8 cellular contexts compared by ENCODE assay signal in the genomic region with DNA sequence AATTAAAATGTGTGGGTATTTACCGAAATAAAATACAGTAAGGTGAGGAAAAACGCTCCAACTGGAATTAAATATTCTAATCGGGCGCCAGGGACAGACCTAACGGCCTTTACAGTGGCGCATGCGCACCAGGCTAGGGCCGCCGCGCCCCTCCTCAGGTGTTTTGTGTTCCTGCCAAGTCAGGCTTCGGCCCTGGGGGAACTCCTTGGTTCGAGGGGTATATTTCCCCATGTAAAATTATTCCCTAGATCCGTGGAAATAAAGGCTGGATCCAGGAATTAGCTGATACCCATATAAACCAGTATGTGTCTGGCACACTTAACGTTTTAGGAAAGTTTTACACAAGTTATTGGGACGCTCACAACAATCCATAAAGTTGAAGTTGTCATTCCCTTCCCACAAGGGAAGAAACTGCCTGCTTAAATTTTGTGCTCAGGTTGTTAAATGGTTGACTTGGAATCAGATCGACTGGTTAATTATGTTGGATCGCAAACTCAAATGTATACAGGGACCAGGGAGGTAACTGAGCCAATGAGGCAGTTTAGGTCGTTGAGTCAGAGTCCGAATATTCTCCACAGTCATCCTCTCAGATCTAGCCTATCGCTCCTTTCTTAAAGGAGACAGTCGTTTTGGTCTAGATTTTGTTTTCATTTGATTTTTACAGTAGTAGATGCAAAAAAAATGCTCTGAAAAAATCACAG. TPM values are rescaled to one million over a fixed set of nuclear protein-coding genes. Genes with fewer than 3 reads are reported as not detected.
A peak's percentile ranks its signal among the peaks of the same experiment; 100 is the strongest.
DNase-seq lines count a peak whose midpoint lies in the region; ATAC-seq and TF ChIP-seq lines count a peak whose summit lies in the region.

No MANE protein-coding gene starts in this region.

- peak overlapping the region; percentile 87 for H3K4me3 ChIP-seq in SU-DHL-6 (ENCODE audit: insufficient read depth, low read length, poor library complexity, severe bottlenecking)

- peak overlapping the region; percentile 85 for H3K4me2 ChIP-seq in SU-DHL-6 (ENCODE audit: low read depth, low read length, poor library complexity, severe bottlenecking)

- peaks cover 44% of the 10 kb centered on the region for H3K79me2 ChIP-seq in SU-DHL-6 (ENCODE audit: insufficient read depth, low read length)

- H3K27me3 ChIP-seq in SU-DHL-6 (ENCODE audit: low read length): no peaks in the 10 kb centered on the region

- H3K9me3 ChIP-seq in SU-DHL-6 (ENCODE audit: insufficient read depth, low read length): no peaks in the 10 kb centered on the region

- peak overlapping the region; percentile 90 for H3K27ac ChIP-seq in SU-DHL-6 (ENCODE audit: low read depth, low read length)
- peak overlapping the region; percentile 98 for H3K27ac ChIP-seq in temporal lobe (ENCODE audit: low read depth, low read length)

- intact Hi-C loops in head of caudate nucleus (cut with DNase I): no loop called here

- peak; percentile 91 for DNase-seq in AG08396 (ENCODE audit: low spot score)
- DNase-seq in NCI-H1092 (lab: John Stamatoyannopoulos, UW): peak; percentile 59
- DNase-seq in activated naive CD8-positive, alpha-beta T cell treated with anti-CD3 and anti-CD28 coated beads for 36 hours: peak; percentile 78
- peak; percentile 26 to 88 (median 74) for DNase-seq in head of caudate nucleus
- DNase-seq in osteocyte (ENCODE audit: extremely low spot score, unreplicated experiment): peak; percentile 89

- peak overlapping the region; percentile 96 for H2AFZ ChIP-seq in SU-DHL-6 (ENCODE audit: low read depth, low read length, severe bottlenecking)

- no peaks in the 10 kb centered on the region for H3F3A ChIP-seq in SU-DHL-6 (ENCODE audit: insufficient read depth)

- H3K27ac Mint-ChIP-seq in activated naive CD8-positive, alpha-beta T cell treated with anti-CD3 and anti-CD28 coated beads for 36 hours: peak overlapping the region; percentile 99
- peak overlapping the region; percentile 100 for H3K27ac Mint-ChIP-seq in osteocyte (ENCODE audit: unreplicated experiment)

- H3K36me3 ChIP-seq in SU-DHL-6 (ENCODE audit: low read length): peaks cover 3% of the 10 kb centered on the region; the same call in 1 of the 2 replicates

- no peaks in the 10 kb centered on the region for H3K9me3 Mint-ChIP-seq in activated naive CD8-positive, alpha-beta T cell treated with anti-CD3 and anti-CD28 coated beads for 36 hours
- no peaks in the 10 kb centered on the region for H3K9me3 Mint-ChIP-seq in osteocyte (ENCODE audit: unreplicated experiment)

- H3K4me3 Mint-ChIP-seq in activated naive CD8-positive, alpha-beta T cell treated with anti-CD3 and anti-CD28 coated beads for 36 hours: peak overlapping the region; percentile 99
- peak overlapping the region; percentile 100 for H3K4me3 Mint-ChIP-seq in osteocyte (ENCODE audit: unreplicated experiment)

- ATAC-seq in GM19452 (IDR thresholded peaks at IDR 0.05; ENCODE audit: unreplicated experiment): peak; percentile 41

- peaks cover 28% of the 10 kb centered on the region for H3K4me1 Mint-ChIP-seq in activated naive CD8-positive, alpha-beta T cell treated with anti-CD3 and anti-CD28 coated beads for 36 hours
- H3K4me1 Mint-ChIP-seq in osteocyte (ENCODE audit: unreplicated experiment): peaks cover 22% of the 10 kb centered on the region

- no peaks in the 10 kb centered on the region for H3K27me3 Mint-ChIP-seq in activated naive CD8-positive, alpha-beta T cell treated with anti-CD3 and anti-CD28 coated beads for 36 hours
- no peaks in the 10 kb centered on the region for H3K27me3 Mint-ChIP-seq in osteocyte (ENCODE audit: unreplicated experiment)

- peak overlapping the region; percentile 90 for H3K9ac ChIP-seq in SU-DHL-6 (ENCODE audit: low read length)

- H3K9me2 ChIP-seq in SU-DHL-6 (replicated peaks; ENCODE audit: insufficient read depth, low read length): no peaks in the 10 kb centered on the region

- peaks cover 28% of the 10 kb centered on the region for H3K36me3 Mint-ChIP-seq in activated naive CD8-positive, alpha-beta T cell treated with anti-CD3 and anti-CD28 coated beads for 36 hours
- H3K36me3 Mint-ChIP-seq in osteocyte (ENCODE audit: unreplicated experiment): peaks cover 13% of the 10 kb centered on the region

- no peak for TF ChIP-seq CTCF in SU-DHL-6 (IDR thresholded peaks at IDR 0.05; ENCODE audit: insufficient read depth, low read length, poor library complexity, severe bottlenecking)
- TF ChIP-seq CTCF in osteocyte (IDR thresholded peaks at IDR 0.05): no peak

- H4K20me1 ChIP-seq in SU-DHL-6 (ENCODE audit: low read depth, low read length): no peaks in the 10 kb centered on the region

RNA-seq across cellular contexts. Expression of gene ANAPC7, which starts 0.6 kb away (rescaled TPM):
- total RNA-seq in activated naive CD8-positive, alpha-beta T cell treated with anti-CD3 and anti-CD28 coated beads for 36 hours: 10 to 100 TPM; 66.6 to 67.5 TPM
- 47.9 and 48.8 TPM in 2 replicates for total RNA-seq in osteocyte
- 32.0 TPM for total RNA-seq in temporal lobe

RNA-seq across cellular contexts. Expression of gene ARPC3, which starts 46.0 kb away (rescaled TPM):
- 100 to 1,000 TPM; 273 to 284 TPM for total RNA-seq in activated naive CD8-positive, alpha-beta T cell treated with anti-CD3 and anti-CD28 coated beads for 36 hours
- 194 and 221 TPM in 2 replicates for total RNA-seq in osteocyte
- total RNA-seq in temporal lobe: 89.2 TPM

Comparison
In these comparisons a context has a peak if more than half of its experiments do, and no peak if none do; other contexts are left out.
1. Peak in every context shown above with its lines: DNase-seq, ATAC-seq, H3K4me3 ChIP-seq and H3K27ac ChIP-seq.